In the genomic region with DNA sequence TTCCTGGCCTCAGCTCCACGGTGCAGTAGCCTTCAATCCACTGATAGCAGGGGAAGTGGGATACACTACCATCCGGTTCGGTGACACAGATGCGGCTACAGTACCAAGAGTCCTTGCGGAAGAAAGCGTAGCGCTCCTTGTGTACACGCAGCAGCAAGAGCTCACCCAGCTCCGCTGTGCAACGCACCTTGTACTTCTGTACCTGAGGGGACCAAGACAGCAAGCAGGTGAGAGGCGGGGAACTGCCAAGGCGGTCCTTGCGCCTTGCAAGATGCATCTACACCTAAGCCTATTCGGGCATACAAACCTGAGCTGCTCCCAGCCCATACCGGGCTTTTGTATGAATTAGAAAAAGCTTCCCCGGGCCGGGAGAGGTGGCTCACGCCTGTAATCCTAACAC, we compare ENCODE assay signal across 20 cellular contexts. TPM values are rescaled to one million over a fixed set of nuclear protein-coding genes. Genes with fewer than 3 reads are reported as not detected.
A peak's percentile ranks its signal among the peaks of the same experiment; 100 is the strongest.
DNase-seq lines count a peak whose midpoint lies in the region; ATAC-seq, FAIRE-seq and TF ChIP-seq lines count a peak whose summit lies in the region.
"Had no signal": no experiment of that assay in that cellular context is flagged by ENCODE, and none has a peak within 500 bp of the region (broad histone marks: within the 10 kb centered on the region; RNA-seq: fewer than 3 reads in every experiment).

No MANE protein-coding gene starts in this region.

- peaks cover 40% of the 10 kb centered on the region for H3K4me1 Mint-ChIP-seq in T-helper 1 cell treated with Interleukin-12 subunit alpha and Interleukin-12 subunit beta and Interleukin-4 antibody, amounts not matched to agents 30 μg/mL and 1 μg/mL, for 36 hours (ENCODE audit: low read depth)
- H3K4me1 Mint-ChIP-seq in brain (peaks cover 21% of the 10 kb centered on the region), neural progenitor cell (peaks cover 31% of the 10 kb centered on the region)

- H2AFZ ChIP-seq in neural progenitor cell (replicated peaks) (no peak overlapping the region), PC-3 (ENCODE audit: low read length) (no peak overlapping the region)

- H3K27me3 ChIP-seq in neural progenitor cell = peaks cover 69% of the 10 kb centered on the region
- no peaks in the 10 kb centered on the region for H3K27me3 ChIP-seq in prostate gland (replicated peaks; ENCODE audit: insufficient read depth)
- H3K27me3 ChIP-seq in PC-3 (ENCODE audit: low read length) = no peaks in the 10 kb centered on the region

- ATAC-seq in PC-3 = no peak

- H3K27ac ChIP-seq in neural progenitor cell (no peak overlapping the region), prostate gland (no peak overlapping the region), PC-3 (ENCODE audit: low read length) (no peak overlapping the region)

- H3K4me2 ChIP-seq in neural progenitor cell (no peak overlapping the region), PC-3 (ENCODE audit: low read length) (no peak overlapping the region)

- FAIRE-seq in HTR-8/SVneo (lab: Jason Lieb, UNC) = peak; percentile 4
- FAIRE-seq: GM12892, H1 had no signal

- H3K4me3 ChIP-seq in neural progenitor cell (no peak overlapping the region), prostate gland (no peak overlapping the region), PC-3 (ENCODE audit: low read length) (no peak overlapping the region)

- H4K20me1 ChIP-seq in neural progenitor cell (ENCODE audit: low read depth) (peaks cover 10% of the 10 kb centered on the region), PC-3 (ENCODE audit: low read length) (peaks cover 3% of the 10 kb centered on the region)

- no peak overlapping the region for H3K9ac ChIP-seq in neural progenitor cell
- H3K9ac ChIP-seq in PC-3 (ENCODE audit: low read length) = no peak overlapping the region

- POLR2A ChIA-PET in PC-3 (lab: Charles Lee; ENCODE audit: unreplicated experiment) = no interaction called here

- CTCF ChIA-PET in PC-3 (lab: Charles Lee) = no interaction called here

- TF ChIP-seq POLR2A in prostate gland (IDR thresholded peaks at IDR 0.05) = no peak

- TF ChIP-seq CTCF in brain (conservative IDR thresholded peaks at IDR 0.05) = no peak
- no peak for TF ChIP-seq CTCF in neural progenitor cell (IDR thresholded peaks at IDR 0.05)
- TF ChIP-seq CTCF in prostate gland (IDR thresholded peaks at IDR 0.05) = no peak
- TF ChIP-seq CTCF in PC-3 (conservative IDR thresholded peaks at IDR 0.05; ENCODE audit: low read depth, low read length) = no peak

- intact Hi-C loops in prostate gland (cut with DNase I) = no loop called here
- intact Hi-C loops in PC-3 (cut with micrococcal nuclease) = no loop called here

- H3K4me3 Mint-ChIP-seq in T-helper 1 cell treated with Interleukin-12 subunit alpha and Interleukin-12 subunit beta and Interleukin-4 antibody, amounts not matched to agents 30 μg/mL and 1 μg/mL, for 36 hours = peak overlapping the region; percentile 23
- H3K4me3 Mint-ChIP-seq in brain = peak overlapping the region; percentile 20 to 94 (median 54)
- peak overlapping the region; percentile 91 for H3K4me3 Mint-ChIP-seq in neural progenitor cell

- no peaks in the 10 kb centered on the region for H3K9me3 Mint-ChIP-seq in T-helper 1 cell treated with Interleukin-12 subunit alpha and Interleukin-12 subunit beta and Interleukin-4 antibody, amounts not matched to agents 30 μg/mL and 1 μg/mL, for 36 hours
- H3K9me3 Mint-ChIP-seq in brain = peaks cover 0 to 16% (median 0%) of the 10 kb centered on the region in 5 experiments
- H3K9me3 Mint-ChIP-seq in neural progenitor cell = peaks cover 18% of the 10 kb centered on the region

- WGBS in prostate gland = 58% methylated on average over 18 of the region's 18 CpGs

- H3K4me1 ChIP-seq in neural progenitor cell (no peaks in the 10 kb centered on the region), prostate gland (replicated peaks) (peaks cover 5% of the 10 kb centered on the region), PC-3 (ENCODE audit: insufficient read depth, low read length) (peaks cover 12% of the 10 kb centered on the region; the same call in 1 of the 2 replicates)

- H3F3A ChIP-seq in neural progenitor cell (ENCODE audit: low read depth) (peaks cover 35% of the 10 kb centered on the region), PC-3 (ENCODE audit: low read length, unreplicated experiment) (peaks cover 3% of the 10 kb centered on the region)

- peaks cover 6% of the 10 kb centered on the region for H3K36me3 Mint-ChIP-seq in T-helper 1 cell treated with Interleukin-12 subunit alpha and Interleukin-12 subunit beta and Interleukin-4 antibody, amounts not matched to agents 30 μg/mL and 1 μg/mL, for 36 hours (ENCODE audit: low read depth)
- H3K36me3 Mint-ChIP-seq in brain (no peaks in the 10 kb centered on the region), neural progenitor cell (peaks cover 5% of the 10 kb centered on the region)

- no peak overlapping the region for H3K27ac Mint-ChIP-seq in T-helper 1 cell treated with Interleukin-12 subunit alpha and Interleukin-12 subunit beta and Interleukin-4 antibody, amounts not matched to agents 30 μg/mL and 1 μg/mL, for 36 hours
- H3K27ac Mint-ChIP-seq in brain (no peak overlapping the region), neural progenitor cell (no peak overlapping the region)

- no peak for DNase-seq in T-helper 1 cell
- no peak for DNase-seq in HTR-8/SVneo (ENCODE audit: insufficient read length, low spot score)
- DNase-seq in neural progenitor cell (ENCODE audit: low spot score) = no peak
- DNase-seq in pons (ENCODE audit: low spot score) = no peak
- no peak for DNase-seq in prostate gland (ENCODE audit: low spot score)
- no peak for DNase-seq in PC-3
- DNase-seq: Calu3, DND-41, GDM1, Kasumi-1, NCI-H2029, NCI-H226, NCI-H526 treated with DMSO at 0.1 percent for 48 hours, OCI-M1 had no signal

- no peaks in the 10 kb centered on the region for H3K36me3 ChIP-seq in neural progenitor cell
- no peaks in the 10 kb centered on the region for H3K36me3 ChIP-seq in prostate gland
- no peaks in the 10 kb centered on the region for H3K36me3 ChIP-seq in PC-3 (ENCODE audit: low read depth, low read length)

- peaks cover 76% of the 10 kb centered on the region for H3K27me3 Mint-ChIP-seq in T-helper 1 cell treated with Interleukin-12 subunit alpha and Interleukin-12 subunit beta and Interleukin-4 antibody, amounts not matched to agents 30 μg/mL and 1 μg/mL, for 36 hours (ENCODE audit: low read depth)
- H3K27me3 Mint-ChIP-seq in brain (peaks cover 88% of the 10 kb centered on the region), neural progenitor cell (ENCODE audit: insufficient read depth, low read depth) (peaks cover 73% of the 10 kb centered on the region)

- BruUV-seq in PC-3 (replicated peaks; lab: Mats Ljungman, UMichigan) = no TSS peak

- no peaks in the 10 kb centered on the region for H3K9me2 ChIP-seq in PC-3 (replicated peaks; ENCODE audit: low read length)

- H3K9me3 ChIP-seq in neural progenitor cell (ENCODE audit: low read depth) = no peaks in the 10 kb centered on the region
- no peaks in the 10 kb centered on the region for H3K9me3 ChIP-seq in prostate gland
- H3K9me3 ChIP-seq in PC-3 (ENCODE audit: low read length) = no peaks in the 10 kb centered on the region

- H3K79me2 ChIP-seq in neural progenitor cell (ENCODE audit: low read depth) (no peaks in the 10 kb centered on the region), PC-3 (ENCODE audit: low read length) (no peaks in the 10 kb centered on the region)

RNA-seq across cellular contexts. Expression of gene ALOXE3, which starts 1.5 kb away (rescaled TPM):
- 0.22 TPM for polyA plus RNA-seq in brain (ENCODE audit: insufficient read depth, low read depth, low replicate concordance)
- total RNA-seq in neural progenitor cell (ENCODE audit: low replicate concordance) (not detected in 2 replicates), prostate gland (1 to 10 TPM in 1 of 2 donors, not detected in 1; 2.4 TPM), PC-3 (2014; rRNA removed) (1.4 and 3.6 TPM in 2 replicates)
- total RNA-seq: A172, Calu3, H1, SK-MEL-5 had no signal

RNA-seq across cellular contexts. Expression of gene HES7, which starts 7.1 kb away (rescaled TPM):
- polyA plus RNA-seq in brain (ENCODE audit: insufficient read depth, low read depth, low replicate concordance) = not detected
- total RNA-seq in neural progenitor cell (ENCODE audit: low replicate concordance) (2.0 TPM in 1 of 2 replicates, not detected in the other), prostate gland (under 1 TPM in 1 of 2 donors, not detected in 1; 0.34 TPM), PC-3 (2014; rRNA removed) (2.9 TPM in 1 of 2 replicates, not detected in the other)
- total RNA-seq: A172, SK-MEL-5 had no signal

RNA-seq across cellular contexts. Expression of gene ALOX12B, which starts 29.3 kb away (rescaled TPM):
- 1.1 TPM for polyA plus RNA-seq in brain (ENCODE audit: insufficient read depth, low read depth, low replicate concordance)
- 0.28 TPM in 1 of 2 replicates, not detected in the other for total RNA-seq in neural progenitor cell (ENCODE audit: low replicate concordance)
- total RNA-seq in prostate gland = under 1 TPM; 0.18 to 0.40 TPM
- 0.55 and 1.2 TPM in 2 replicates for total RNA-seq in PC-3 (2014; rRNA removed)
- total RNA-seq: A172, Calu3, H1 had no signal

RNA-seq across cellular contexts. Expression of gene PER1, which starts 35.4 kb away (rescaled TPM):
- 34.2 TPM for polyA plus RNA-seq in brain (ENCODE audit: insufficient read depth, low read depth, low replicate concordance)
- total RNA-seq in neural progenitor cell (ENCODE audit: low replicate concordance) = 3.2 and 11.4 TPM in 2 replicates
- 100 to 1,000 TPM; 119 to 142 TPM for total RNA-seq in prostate gland
- total RNA-seq in PC-3 (2014; rRNA removed) = 25.0 and 47.2 TPM in 2 replicates

RNA-seq across cellular contexts. Expression of gene VAMP2, which starts 46.0 kb away (rescaled TPM):
- 375 TPM for polyA plus RNA-seq in brain (ENCODE audit: insufficient read depth, low read depth, low replicate concordance)
- total RNA-seq in neural progenitor cell (ENCODE audit: low replicate concordance) (9.4 and 11.7 TPM in 2 replicates), prostate gland (10 to 100 TPM; 34.2 to 65.2 TPM), PC-3 (2014; rRNA removed) (5.0 and 18.0 TPM in 2 replicates)

Comparison
In these comparisons a context has a peak if more than half of its experiments do, and no peak if none do; other contexts are left out.
1. H3K4me3 Mint-ChIP-seq: peak in every context shown above with its lines; median percentile 91 in neural progenitor cell; 54 in brain; 23 in T-helper 1 cell treated with Interleukin-12 subunit alpha and Interleukin-12 subunit beta and Interleukin-4 antibody, amounts not matched to agents 30 μg/mL and 1 μg/mL, for 36 hours.